Comparison of ENCODE assay signal across 6 cellular contexts in genomic region chr20:60490184-60490583, GRCh38.
"Had no signal": no experiment of that assay in that cellular context is flagged by ENCODE, and none has a peak within 500 bp of the region (broad histone marks: within the 10 kb centered on the region; RNA-seq: fewer than 3 reads in every experiment).

No MANE protein-coding gene starts in this region.

- H3K27ac ChIP-seq: HL-60 had no signal

- H3K4me3 ChIP-seq: GM23338, K562 had no signal

- DNase-seq: H9, HCEC 1CT, IMR-90 had no signal

- ATAC-seq: GM23338, K562 had no signal
